ENCODE assay signal across 13 cellular contexts in the genomic region with DNA sequence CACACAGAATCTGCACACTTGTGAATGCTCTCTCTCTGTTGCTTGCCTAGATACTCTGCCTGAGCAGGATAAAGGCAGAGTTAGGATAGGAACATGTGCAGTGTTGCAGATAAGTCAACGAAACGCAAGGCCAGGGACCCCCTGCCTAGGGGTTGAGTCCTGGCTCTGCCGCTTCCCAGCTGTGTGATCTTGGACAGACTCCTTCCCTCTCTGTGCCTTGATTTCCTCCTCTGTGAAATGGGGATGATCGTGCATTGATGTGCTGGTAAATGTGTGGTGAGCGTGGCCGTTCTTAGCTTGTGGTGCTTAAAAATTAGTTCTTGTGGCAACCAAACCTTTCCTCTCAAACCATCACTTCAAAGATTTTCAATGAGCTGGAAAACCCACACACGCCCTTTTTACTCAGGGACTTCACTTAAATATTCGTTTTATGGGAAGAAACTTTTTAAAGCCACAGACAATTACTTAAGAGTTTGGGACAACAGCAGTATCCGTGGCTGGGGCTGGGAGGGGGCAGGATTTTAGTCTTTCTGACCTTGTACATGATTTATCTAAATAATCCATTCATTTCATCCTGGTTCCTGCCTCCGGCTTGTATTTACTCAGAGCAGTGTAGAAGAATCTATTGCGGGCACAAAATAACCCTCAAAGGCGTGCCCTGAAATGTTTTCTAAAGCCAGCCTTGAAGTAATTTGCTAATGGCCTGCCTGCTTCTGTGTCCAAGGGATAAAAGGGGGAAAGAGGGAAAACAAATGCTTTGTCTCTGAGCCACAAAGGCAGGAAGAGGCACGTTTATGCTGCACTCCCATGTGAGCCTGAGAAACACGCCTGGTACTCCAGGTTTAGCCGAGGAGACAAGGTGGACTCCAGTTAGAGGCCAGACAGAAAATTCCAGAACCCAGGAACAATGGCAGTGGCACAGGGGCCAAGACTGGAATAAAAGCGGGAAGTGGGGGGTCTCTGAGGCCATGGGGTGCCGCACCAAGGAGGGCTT.
DNase-seq lines count a peak whose midpoint lies in the region; ATAC-seq, FAIRE-seq and TF ChIP-seq lines count a peak whose summit lies in the region.
"Had no signal": no experiment of that assay in that cellular context is flagged by ENCODE, and none has a peak within 500 bp of the region (broad histone marks: within the 10 kb centered on the region; RNA-seq: fewer than 3 reads in every experiment).

No MANE protein-coding gene starts in this region.

- no peak overlapping the region for H2AFZ ChIP-seq in HepG2 (ENCODE audit: low read length)

- FAIRE-seq in HepG2 (lab: Jason Lieb, UNC) = peak; percentile 83

- H3K27me3 ChIP-seq in breast epithelium (no peaks in the 10 kb centered on the region), HepG2 (ENCODE audit: control insufficient read depth in 1 of 2, insufficient read depth in 2 of 2, low read length in 2 of 2) (no peaks in the 10 kb centered on the region; a peak in 1 of 5 replicates), thymus (ENCODE audit: control insufficient read depth, insufficient read depth) (no peaks in the 10 kb centered on the region), Peyer's patch (no peaks in the 10 kb centered on the region)

- POLR2A ChIA-PET in HepG2 (lab: Yijun Ruan, JAX) = no interaction called here

- intact Hi-C loops in breast epithelium (cut with DNase I; ENCODE audit: low total_unique reads) (loop anchor here (10.0 kb wide), 1 partner anchor 50 kb away; no protein-coding TSS in a partner anchor), HepG2 (cut with micrococcal nuclease; ENCODE audit: unreplicated experiment) (no loop called here)

- peak overlapping the region; percentile 99 for H3K4me2 ChIP-seq in HepG2 (ENCODE audit: low read depth, low read length)

- peak overlapping the region; percentile 94 to 95 for H3K27ac ChIP-seq in breast epithelium
- peak overlapping the region; percentile 73 for H3K27ac ChIP-seq in HepG2 (ENCODE audit: extremely low read length, insufficient read depth, low read length)
- peak overlapping the region; percentile 47 for H3K27ac ChIP-seq in thymus (ENCODE audit: low read depth)
- H3K27ac ChIP-seq in Peyer's patch = peak overlapping the region in 1 of 4 donors; percentile 9
- H3K27ac ChIP-seq: 22Rv1 had no signal

- WGBS in HepG2 (ENCODE audit: low lambda C conversion rate) = 38% methylated on average over 17 of the region's 17 CpGs
- 92% methylated on average over 17 of the region's 17 CpGs for WGBS in thymus

- no peak for TF ChIP-seq RAD21 in HepG2 (CRISPR knock-in tag; IDR thresholded peaks at IDR 0.05)

- in situ Hi-C loops in HepG2 (cut with HindIII; ENCODE audit: extremely low pct_ligation_motif_present, low pct_unique_long_range_greater_than_20kb) = no loop called here

- TF ChIP-seq POLR2A in breast epithelium (IDR thresholded peaks at IDR 0.05) (no peak), HepG2 (IDR thresholded peaks at IDR 0.05; ENCODE audit: insufficient read depth in 1 of 2, low read depth in 2 of 2, low read length in 2 of 2) (no peak), Peyer's patch (IDR thresholded peaks at IDR 0.05) (no peak)

- H3K4me3 ChIP-seq in breast epithelium (peak overlapping the region in 2 of 3 donors; percentile 68 to 71), HepG2 (replicated peaks in 1 of 3; ENCODE audit: insufficient read depth in 1 of 3, low read depth in 2 of 3, low read length in 3 of 3) (peak overlapping the region in 1 of 3 experiments; percentile 84; a peak in 2 of 6 replicates), thymus (ENCODE audit: low read length) (no peak overlapping the region), Peyer's patch (no peak overlapping the region)

- TSS peak; percentile 16 for BruUV-seq in HepG2 (replicated peaks; lab: Mats Ljungman, UMichigan)

- ATAC-seq in HepG2 = no peak
- ATAC-seq in omental fat pad (ENCODE audit: low FRiP score) = no peak
- no peak for ATAC-seq in GM21723 (IDR thresholded peaks at IDR 0.05; ENCODE audit: unreplicated experiment)
- ATAC-seq: stimulated activated naive CD8-positive, alpha-beta T cell treated with anti-CD3 and anti-CD28 coated beads, Interleukin-15, Interleukin-2, amounts not matched to agents 100 U/mL and 50 U/mL, for 24 hours had no signal

- DNase-seq in DMS79 treated with DMSO at 0.1 percent for 48 hours (lab: John Stamatoyannopoulos, UW) (peak; percentile 28), DMS79 (lab: John Stamatoyannopoulos, UW) (no peak), breast epithelium (ENCODE audit: low spot score in 2 of 2) (peak in 1 of 2 donors; percentile 58), HepG2 (ENCODE audit: low spot score) (peak; percentile 83), omental fat pad (ENCODE audit: low spot score) (no peak), Peyer's patch (no peak)
- DNase-seq: amniotic stem cell; COR-L47; NCI-H526; stimulated activated naive CD8-positive, alpha-beta T cell treated with anti-CD3 and anti-CD28 coated beads, Interleukin-15, Interleukin-2, amounts not matched to agents 100 U/mL and 50 U/mL, for 24 hours had no signal

- H3K79me2 ChIP-seq in HepG2 (ENCODE audit: insufficient read depth, low read length) = peaks cover 31% of the 10 kb centered on the region

- CTCF ChIA-PET in HepG2 (lab: Yijun Ruan, JAX; ENCODE audit: low intra/inter-chr PET ratio, low total read pairs) = no interaction called here

- no peak for TF ChIP-seq CTCF in breast epithelium (IDR thresholded peaks at IDR 0.05)
- TF ChIP-seq CTCF in HepG2 (CRISPR knock-in tag; IDR thresholded peaks at IDR 0.05) = no peak
- TF ChIP-seq CTCF in omental fat pad (IDR thresholded peaks at IDR 0.05) = no peak
- TF ChIP-seq CTCF in Peyer's patch (IDR thresholded peaks at IDR 0.05) = no peak

- TF ChIP-seq EP300 in HepG2 (IDR thresholded peaks at IDR 0.05; ENCODE audit: low read depth in 2 of 2, low read length in 2 of 2) = peak in 1 of 2 experiments; percentile 54; a peak in 1 of 4 replicates
- no peak for TF ChIP-seq EP300 in HepG2 (CRISPR knock-in tag; IDR thresholded peaks at IDR 0.05; ENCODE audit: borderline replicate concordance)

- H3K9me3 ChIP-seq in breast epithelium = no peaks in the 10 kb centered on the region
- no peaks in the 10 kb centered on the region for H3K9me3 ChIP-seq in HepG2 (ENCODE audit: low read length)
- H3K9me3 ChIP-seq in thymus (ENCODE audit: control insufficient read depth) = no peaks in the 10 kb centered on the region
- H3K9me3 ChIP-seq in Peyer's patch = no peaks in the 10 kb centered on the region

- H4K20me1 ChIP-seq in HepG2 (ENCODE audit: insufficient read depth, low read length) = no peaks in the 10 kb centered on the region

- H3K4me1 ChIP-seq in breast epithelium = peaks cover 4 to 11% of the 10 kb centered on the region in 2 donors
- H3K4me1 ChIP-seq in HepG2 (ENCODE audit: insufficient read depth, low read length) = peaks cover 77% of the 10 kb centered on the region
- H3K4me1 ChIP-seq in thymus (ENCODE audit: control insufficient read depth, insufficient read depth, low read length) = peaks cover 39% of the 10 kb centered on the region
- H3K4me1 ChIP-seq in Peyer's patch = peaks cover 0 to 32% (median 3%) of the 10 kb centered on the region in 4 donors

- peak overlapping the region; percentile 93 for H3K9ac ChIP-seq in HepG2 (ENCODE audit: insufficient read depth, low read depth, low read length)

- H3K36me3 ChIP-seq in breast epithelium (no peaks in the 10 kb centered on the region), HepG2 (replicated peaks in 1 of 2; ENCODE audit: control insufficient read depth in 1 of 2, insufficient read depth in 2 of 2, low read length in 2 of 2) (no peaks in the 10 kb centered on the region; a peak in 3 of 5 replicates), thymus (ENCODE audit: control insufficient read depth, insufficient read depth) (peaks cover 14% of the 10 kb centered on the region), Peyer's patch (no peaks in the 10 kb centered on the region)

TF ChIP-seq in HepG2, 621 proteins besides CTCF, POLR2A, EP300 and RAD21 (continues in another document):
- no peak for TF ChIP-seq RFXAP (CRISPR knock-in tag; IDR thresholded peaks at IDR 0.05; ENCODE audit: borderline replicate concordance)
- TF ChIP-seq, protein P1, sequence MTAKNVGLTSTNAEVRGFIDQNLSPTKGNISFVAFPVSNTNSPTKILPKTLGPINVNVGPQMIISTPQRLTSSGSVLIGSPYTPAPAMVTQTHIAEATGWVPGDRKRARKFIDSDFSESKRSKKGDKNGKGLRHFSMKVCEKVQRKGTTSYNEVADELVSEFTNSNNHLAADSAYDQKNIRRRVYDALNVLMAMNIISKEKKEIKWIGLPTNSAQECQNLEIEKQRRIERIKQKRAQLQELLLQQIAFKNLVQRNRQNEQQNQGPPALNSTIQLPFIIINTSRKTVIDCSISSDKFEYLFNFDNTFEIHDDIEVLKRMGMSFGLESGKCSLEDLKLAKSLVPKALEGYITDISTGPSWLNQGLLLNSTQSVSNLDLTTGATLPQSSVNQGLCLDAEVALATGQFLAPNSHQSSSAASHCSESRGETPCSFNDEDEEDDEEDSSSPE (CRISPR knock-in tag; IDR thresholded peaks at IDR 0.05) = no peak
- TF ChIP-seq ZNF343 (CRISPR knock-in tag; IDR thresholded peaks at IDR 0.05) = no peak
- TF ChIP-seq CHD2 (IDR thresholded peaks at IDR 0.05; ENCODE audit: low read depth, low read length) = no peak
- peak; percentile 79 for TF ChIP-seq ZMYM3 (CRISPR knock-in tag; IDR thresholded peaks at IDR 0.05)
- TF ChIP-seq, protein P2, sequence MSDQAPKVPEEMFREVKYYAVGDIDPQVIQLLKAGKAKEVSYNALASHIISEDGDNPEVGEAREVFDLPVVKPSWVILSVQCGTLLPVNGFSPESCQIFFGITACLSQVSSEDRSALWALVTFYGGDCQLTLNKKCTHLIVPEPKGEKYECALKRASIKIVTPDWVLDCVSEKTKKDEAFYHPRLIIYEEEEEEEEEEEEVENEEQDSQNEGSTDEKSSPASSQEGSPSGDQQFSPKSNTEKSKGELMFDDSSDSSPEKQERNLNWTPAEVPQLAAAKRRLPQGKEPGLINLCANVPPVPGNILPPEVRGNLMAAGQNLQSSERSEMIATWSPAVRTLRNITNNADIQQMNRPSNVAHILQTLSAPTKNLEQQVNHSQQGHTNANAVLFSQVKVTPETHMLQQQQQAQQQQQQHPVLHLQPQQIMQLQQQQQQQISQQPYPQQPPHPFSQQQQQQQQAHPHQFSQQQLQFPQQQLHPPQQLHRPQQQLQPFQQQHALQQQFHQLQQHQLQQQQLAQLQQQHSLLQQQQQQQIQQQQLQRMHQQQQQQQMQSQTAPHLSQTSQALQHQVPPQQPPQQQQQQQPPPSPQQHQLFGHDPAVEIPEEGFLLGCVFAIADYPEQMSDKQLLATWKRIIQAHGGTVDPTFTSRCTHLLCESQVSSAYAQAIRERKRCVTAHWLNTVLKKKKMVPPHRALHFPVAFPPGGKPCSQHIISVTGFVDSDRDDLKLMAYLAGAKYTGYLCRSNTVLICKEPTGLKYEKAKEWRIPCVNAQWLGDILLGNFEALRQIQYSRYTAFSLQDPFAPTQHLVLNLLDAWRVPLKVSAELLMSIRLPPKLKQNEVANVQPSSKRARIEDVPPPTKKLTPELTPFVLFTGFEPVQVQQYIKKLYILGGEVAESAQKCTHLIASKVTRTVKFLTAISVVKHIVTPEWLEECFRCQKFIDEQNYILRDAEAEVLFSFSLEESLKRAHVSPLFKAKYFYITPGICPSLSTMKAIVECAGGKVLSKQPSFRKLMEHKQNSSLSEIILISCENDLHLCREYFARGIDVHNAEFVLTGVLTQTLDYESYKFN (CRISPR knock-in tag; conservative IDR thresholded peaks at IDR 0.05) = peak; percentile 55
- peak; percentile 69; the same call in 1 of the 2 replicates for TF ChIP-seq KDM1A (CRISPR knock-in tag; IDR thresholded peaks at IDR 0.05)

Comparison
In these comparisons a context has a peak if more than half of its experiments do, and no peak if none do; other contexts are left out.
1. DNase-seq: peak in DMS79 treated with DMSO at 0.1 percent for 48 hours (single experiment) and HepG2 (single experiment); none in DMS79 (single experiment), omental fat pad (single experiment) and Peyer's patch (0 of 3).
2. H3K4me3 ChIP-seq: peak in breast epithelium (2 of 3); none in thymus (single experiment) and Peyer's patch (0 of 4).